Comparison of ENCODE assay signal across 8 cellular contexts in the genomic region with DNA sequence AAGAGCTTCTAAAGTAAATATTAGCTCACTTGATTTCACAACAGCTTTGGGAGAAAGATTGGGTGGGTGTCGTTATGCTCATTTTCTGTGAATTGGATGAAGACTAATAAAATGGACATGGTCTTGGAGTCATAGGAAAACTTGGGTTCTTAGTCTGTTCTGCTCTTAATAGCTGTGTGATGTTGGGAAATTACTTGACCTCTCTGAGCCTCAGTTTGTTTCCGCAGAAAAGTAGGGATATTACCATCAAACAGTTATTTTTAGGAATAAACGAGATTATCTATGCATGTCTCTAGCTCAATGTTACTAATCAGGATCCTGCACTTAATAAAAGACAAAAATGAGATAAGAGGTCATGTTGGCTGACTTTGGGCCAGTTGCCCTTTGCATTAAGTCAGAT.
"Had no signal": no experiment of that assay in that cellular context is flagged by ENCODE, and none has a peak within 500 bp of the region (broad histone marks: within the 10 kb centered on the region; RNA-seq: fewer than 3 reads in every experiment).

No MANE protein-coding gene starts in this region.

- H3K4me3 ChIP-seq: GM23248 had no signal

- H3K9ac ChIP-seq: GM23248 had no signal

- DNase-seq: GM23248, GOT3, H9, HCEC 1CT, IMR-90, KBM-7 had no signal

- H3K4me3 Mint-ChIP-seq: H9 had no signal

- H2AFZ ChIP-seq: GM23248 had no signal

- H3K9me3 Mint-ChIP-seq: H9 had no signal

- FAIRE-seq: H54 had no signal

- H3K27ac ChIP-seq: GM23248, HL-60 had no signal

- H3K27ac Mint-ChIP-seq: H9 had no signal
